ENCODE assay signal across 20 cellular contexts in genomic region chr19:45356760-45357444, GRCh38. TPM values are rescaled to one million over a fixed set of nuclear protein-coding genes. Genes with fewer than 3 reads are reported as not detected.
"Had no signal": no experiment of that assay in that cellular context is flagged by ENCODE, and none has a peak within 500 bp of the region (broad histone marks: within the 10 kb centered on the region; RNA-seq: fewer than 3 reads in every experiment).

No MANE protein-coding gene starts in this region.

- ATAC-seq: stimulated activated naive CD8-positive, alpha-beta T cell treated with anti-CD3 and anti-CD28 coated beads, Interleukin-15, Interleukin-2, amounts not matched to agents 100 U/mL and 50 U/mL, for 24 hours had no signal

- H3K9me3 Mint-ChIP-seq: activated naive CD4-positive, alpha-beta T cell treated with anti-CD3 and anti-CD28 coated beads, Interleukin-2, amount 50 U/mL, for 24 hours; nephron progenitor cell; type B pancreatic cell had no signal

- H3K4me1 ChIP-seq: suprapubic skin had no signal

- H3K27ac ChIP-seq: coronary artery, suprapubic skin had no signal

- H3K4me3 ChIP-seq: coronary artery, suprapubic skin had no signal

- H3K9me3 ChIP-seq: suprapubic skin had no signal

- H3K27ac Mint-ChIP-seq: activated naive CD4-positive, alpha-beta T cell treated with anti-CD3 and anti-CD28 coated beads, Interleukin-2, amount 50 U/mL, for 24 hours; type B pancreatic cell had no signal

- H3K4me3 Mint-ChIP-seq: activated naive CD4-positive, alpha-beta T cell treated with anti-CD3 and anti-CD28 coated beads, Interleukin-2, amount 50 U/mL, for 24 hours; nephron progenitor cell; type B pancreatic cell had no signal

- H3K27me3 Mint-ChIP-seq: activated naive CD4-positive, alpha-beta T cell treated with anti-CD3 and anti-CD28 coated beads, Interleukin-2, amount 50 U/mL, for 24 hours; type B pancreatic cell had no signal

- DNase-seq: activated CD4-positive, alpha-beta T cell treated with anti-CD3 and anti-CD28 coated beads, Interleukin-2, amount 50 U/mL, for 4 hours; activated CD4-positive, CD25-positive, alpha-beta regulatory T cell treated with anti-CD3 and anti-CD28 coated beads, Interleukin-2, amount 50 U/mL, for 72 hours; activated effector memory CD4-positive, alpha-beta T cell treated with Interleukin-2 at 50 U/mL for 16 hours; activated T-cell treated with anti-CD3 and anti-CD28 coated beads, Interleukin-2, amount 50 U/mL, for 1 hour; central memory CD4-positive, alpha-beta T cell; effector CD8-positive, alpha-beta T cell; mesendoderm; nephron progenitor cell; stimulated activated CD4-positive, alpha-beta T cell treated with anti-CD3 and anti-CD28 coated beads, Interleukin-2, amount 100 ng/mL, for 48 hours; stimulated activated CD8-positive, alpha-beta memory T cell treated with anti-CD3 and anti-CD28 coated beads, Interleukin-4, amount 100 ng/mL, for 48 hours; stimulated activated naive CD8-positive, alpha-beta T cell treated with anti-CD3 and anti-CD28 coated beads, Interleukin-15, Interleukin-2, amounts not matched to agents 100 U/mL and 50 U/mL, for 24 hours had no signal

- H3K4me1 Mint-ChIP-seq: activated naive CD4-positive, alpha-beta T cell treated with anti-CD3 and anti-CD28 coated beads, Interleukin-2, amount 50 U/mL, for 24 hours had no signal

RNA-seq across cellular contexts. Expression of gene KLC3, which starts 16.4 kb away (rescaled TPM):
- total RNA-seq: T-helper 2 cell treated with Interferon-gamma antibody and Interleukin-4, amounts not matched to agents 100 ng/mL and 5 ng/mL, for 36 hours had no signal

RNA-seq across cellular contexts. Expression of gene CKM, which starts 34.2 kb away (rescaled TPM):
- total RNA-seq: fibroblast of lung; frontal cortex; kidney; omental fat pad; suprapubic skin; T-helper 2 cell treated with Interferon-gamma antibody and Interleukin-4, amounts not matched to agents 100 ng/mL and 5 ng/mL, for 36 hours had no signal
